ENCODE assay signal across 8 cellular contexts in the genomic region with DNA sequence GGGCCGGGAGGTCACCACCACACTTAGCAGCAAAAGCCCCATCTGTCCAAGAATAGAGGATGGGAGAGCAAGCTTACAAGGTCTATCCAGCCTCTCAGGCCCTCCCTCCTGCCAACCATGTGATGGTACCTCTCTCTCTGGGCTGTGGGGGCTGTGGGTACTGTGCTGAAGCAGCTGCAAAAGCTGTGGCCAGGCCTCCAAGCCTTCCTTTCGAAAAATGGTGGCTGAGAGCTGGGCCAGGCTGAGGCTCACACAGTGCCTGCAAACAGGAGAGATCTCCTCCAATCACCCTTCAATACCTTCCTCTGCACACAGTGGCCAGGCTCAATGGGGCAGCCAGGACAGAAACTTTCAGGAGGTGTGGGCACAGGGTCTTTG. TPM values are rescaled to one million over a fixed set of nuclear protein-coding genes. Genes with fewer than 3 reads are reported as not detected.
DNase-seq lines count a peak whose midpoint lies in the region; ATAC-seq and TF ChIP-seq lines count a peak whose summit lies in the region.

No MANE protein-coding gene starts in this region.

- H3K4me1 ChIP-seq in hepatocyte (ENCODE audit: insufficient read depth): peaks cover 5% of the 10 kb centered on the region

- CTCF ChIA-PET in activated CD4-positive, alpha-beta memory T cell treated with anti-CD3 and anti-CD28 coated beads, Interleukin-2, amount 10 ng/mL, durations not matched to agents 7 days and 5 days (lab: Charles Lee): interaction anchor here (0.7 to 1.6 kb wide), 2 partner anchors 120 to 244 kb away, joined by 3 read pairs; a partner anchor contains a TSS

- H3K4me3 Mint-ChIP-seq in activated T-cell treated with anti-CD3 and anti-CD28 coated beads, Interleukin-2, amount 50 U/mL, for 24 hours: peak overlapping the region; percentile 94
- peak overlapping the region; percentile 81 for H3K4me3 Mint-ChIP-seq in activated CD4-positive, alpha-beta memory T cell treated with anti-CD3 and anti-CD28 coated beads, Interleukin-2, amount 10 ng/mL, durations not matched to agents 7 days and 5 days
- peak overlapping the region; percentile 88 to 97 for H3K4me3 Mint-ChIP-seq in stimulated activated naive CD8-positive, alpha-beta T cell treated with anti-CD3 and anti-CD28 coated beads, Interleukin-15, amount 100 ng/mL, for 72 hours

- peaks cover 90% of the 10 kb centered on the region for H3K36me3 Mint-ChIP-seq in activated T-cell treated with anti-CD3 and anti-CD28 coated beads, Interleukin-2, amount 50 U/mL, for 24 hours (ENCODE audit: low read depth)
- peaks cover 55% of the 10 kb centered on the region for H3K36me3 Mint-ChIP-seq in activated CD4-positive, alpha-beta memory T cell treated with anti-CD3 and anti-CD28 coated beads, Interleukin-2, amount 10 ng/mL, durations not matched to agents 7 days and 5 days (ENCODE audit: low read depth)

- TF ChIP-seq CTCF in hepatocyte (IDR thresholded peaks at IDR 0.05; ENCODE audit: poor library complexity): no peak

- H3K4me2 ChIP-seq in hepatocyte: peak overlapping the region; percentile 98

- no peaks in the 10 kb centered on the region for H3K27me3 ChIP-seq in hepatocyte

- no peaks in the 10 kb centered on the region for H3K9me2 ChIP-seq in hepatocyte (replicated peaks; ENCODE audit: insufficient read depth)

- DNase-seq in activated T-cell treated with anti-CD3 and anti-CD28 coated beads, Interleukin-2, amount 50 U/mL, for 24 hours: no peak
- no peak for DNase-seq in activated T-cell treated with anti-CD3 and anti-CD28 coated beads, Interleukin-2, amount 50 U/mL, for 48 hours
- no peak for DNase-seq in activated CD4-positive, alpha-beta memory T cell treated with anti-CD3 and anti-CD28 coated beads, Interleukin-2, amount 10 ng/mL, durations not matched to agents 7 days and 5 days
- no peak for DNase-seq in hepatocyte (ENCODE audit: low spot score)
- no peak for DNase-seq in stimulated activated naive CD8-positive, alpha-beta T cell treated with anti-CD3 and anti-CD28 coated beads, Interleukin-15, amount 100 ng/mL, for 72 hours
- no peak for DNase-seq in NCI-H774 (lab: John Stamatoyannopoulos, UW)

- peak overlapping the region; percentile 97 for H3K27ac Mint-ChIP-seq in activated T-cell treated with anti-CD3 and anti-CD28 coated beads, Interleukin-2, amount 50 U/mL, for 24 hours
- H3K27ac Mint-ChIP-seq in activated CD4-positive, alpha-beta memory T cell treated with anti-CD3 and anti-CD28 coated beads, Interleukin-2, amount 10 ng/mL, durations not matched to agents 7 days and 5 days: peak overlapping the region; percentile 79
- peak overlapping the region in 1 of 2 donors; percentile 45 for H3K27ac Mint-ChIP-seq in stimulated activated naive CD8-positive, alpha-beta T cell treated with anti-CD3 and anti-CD28 coated beads, Interleukin-15, amount 100 ng/mL, for 72 hours

- H4K20me1 ChIP-seq in hepatocyte (ENCODE audit: insufficient read depth, poor library complexity, severe bottlenecking): no peaks in the 10 kb centered on the region

- no peak overlapping the region for H3K4me3 ChIP-seq in hepatocyte

- no peaks in the 10 kb centered on the region for H3K9me3 ChIP-seq in hepatocyte (ENCODE audit: low read depth)

- POLR2A ChIA-PET in activated CD4-positive, alpha-beta memory T cell treated with anti-CD3 and anti-CD28 coated beads, Interleukin-2, amount 10 ng/mL, durations not matched to agents 7 days and 5 days (lab: Charles Lee): interaction anchor here (1.1 to 21.9 kb wide), 11 partner anchors 8 to 123 kb away, joined by 4 to 456 read pairs (median 18); a partner anchor contains a TSS

- no peaks in the 10 kb centered on the region for H3K9me3 Mint-ChIP-seq in activated T-cell treated with anti-CD3 and anti-CD28 coated beads, Interleukin-2, amount 50 U/mL, for 24 hours
- H3K9me3 Mint-ChIP-seq in activated CD4-positive, alpha-beta memory T cell treated with anti-CD3 and anti-CD28 coated beads, Interleukin-2, amount 10 ng/mL, durations not matched to agents 7 days and 5 days: no peaks in the 10 kb centered on the region
- H3K9me3 Mint-ChIP-seq in stimulated activated naive CD8-positive, alpha-beta T cell treated with anti-CD3 and anti-CD28 coated beads, Interleukin-15, amount 100 ng/mL, for 72 hours: no peaks in the 10 kb centered on the region

- H3K27ac ChIP-seq in hepatocyte: no peak overlapping the region

- no peaks in the 10 kb centered on the region for H3K27me3 Mint-ChIP-seq in activated T-cell treated with anti-CD3 and anti-CD28 coated beads, Interleukin-2, amount 50 U/mL, for 24 hours
- no peaks in the 10 kb centered on the region for H3K27me3 Mint-ChIP-seq in activated CD4-positive, alpha-beta memory T cell treated with anti-CD3 and anti-CD28 coated beads, Interleukin-2, amount 10 ng/mL, durations not matched to agents 7 days and 5 days
- no peaks in the 10 kb centered on the region for H3K27me3 Mint-ChIP-seq in stimulated activated naive CD8-positive, alpha-beta T cell treated with anti-CD3 and anti-CD28 coated beads, Interleukin-15, amount 100 ng/mL, for 72 hours

- H3K36me3 ChIP-seq in hepatocyte (replicated peaks; ENCODE audit: insufficient read depth, low read depth): no peaks in the 10 kb centered on the region

- 88% methylated on average over 2 of the region's 2 CpGs for WGBS in hepatocyte (ENCODE audit: low lambda C conversion rate, missing lambda C conversion rate)

- H3K4me1 Mint-ChIP-seq in activated T-cell treated with anti-CD3 and anti-CD28 coated beads, Interleukin-2, amount 50 U/mL, for 24 hours (ENCODE audit: low read depth): peaks cover 48% of the 10 kb centered on the region
- peaks cover 52% of the 10 kb centered on the region for H3K4me1 Mint-ChIP-seq in activated CD4-positive, alpha-beta memory T cell treated with anti-CD3 and anti-CD28 coated beads, Interleukin-2, amount 10 ng/mL, durations not matched to agents 7 days and 5 days
- peaks cover 64% of the 10 kb centered on the region for H3K4me1 Mint-ChIP-seq in stimulated activated naive CD8-positive, alpha-beta T cell treated with anti-CD3 and anti-CD28 coated beads, Interleukin-15, amount 100 ng/mL, for 72 hours

- ATAC-seq in stimulated activated naive CD8-positive, alpha-beta T cell treated with anti-CD3 and anti-CD28 coated beads, Interleukin-15, amount 100 ng/mL, for 72 hours: no peak
- no peak for ATAC-seq in GM18861 (IDR thresholded peaks at IDR 0.05; ENCODE audit: unreplicated experiment)
- ATAC-seq in HG03460 (IDR thresholded peaks at IDR 0.05; ENCODE audit: unreplicated experiment): no peak

- H2AFZ ChIP-seq in hepatocyte: no peak overlapping the region

- peaks cover 24% of the 10 kb centered on the region for H3K79me2 ChIP-seq in hepatocyte

RNA-seq across cellular contexts. Expression of a gene that starts 1.1 kb away (rescaled TPM):
- total RNA-seq in activated CD4-positive, alpha-beta memory T cell treated with anti-CD3 and anti-CD28 coated beads, Interleukin-2, amount 10 ng/mL, durations not matched to agents 7 days and 5 days: 10 to 100 TPM; 24.0 to 26.2 TPM
- total RNA-seq in hepatocyte: 18.7 and 19.5 TPM in 2 replicates
- polyA plus RNA-seq in hepatocyte: 19.0 and 26.4 TPM in 2 replicates

RNA-seq across cellular contexts. Expression of a gene that starts 7.7 kb away (rescaled TPM):
- total RNA-seq in activated CD4-positive, alpha-beta memory T cell treated with anti-CD3 and anti-CD28 coated beads, Interleukin-2, amount 10 ng/mL, durations not matched to agents 7 days and 5 days: 10 to 100 TPM; 30.8 to 35.1 TPM
- 68.1 and 75.4 TPM in 2 replicates for total RNA-seq in hepatocyte
- 84.0 and 86.1 TPM in 2 replicates for polyA plus RNA-seq in hepatocyte

RNA-seq across cellular contexts. Expression of a gene that starts 15.6 kb away (rescaled TPM):
- 10 to 100 TPM; 48.0 to 51.9 TPM for total RNA-seq in activated CD4-positive, alpha-beta memory T cell treated with anti-CD3 and anti-CD28 coated beads, Interleukin-2, amount 10 ng/mL, durations not matched to agents 7 days and 5 days
- 28.5 and 44.8 TPM in 2 replicates for total RNA-seq in hepatocyte
- polyA plus RNA-seq in hepatocyte: 170 and 193 TPM in 2 replicates

RNA-seq across cellular contexts. Expression of a gene that starts 18.0 kb away (rescaled TPM):
- under 1 TPM; 0.48 to 0.76 TPM for total RNA-seq in activated CD4-positive, alpha-beta memory T cell treated with anti-CD3 and anti-CD28 coated beads, Interleukin-2, amount 10 ng/mL, durations not matched to agents 7 days and 5 days
- 0.84 TPM in 1 of 2 replicates, not detected in the other for total RNA-seq in hepatocyte
- polyA plus RNA-seq in hepatocyte: 0.74 and 1.4 TPM in 2 replicates

RNA-seq across cellular contexts. Expression of a gene that starts 25.8 kb away (rescaled TPM):
- total RNA-seq in activated CD4-positive, alpha-beta memory T cell treated with anti-CD3 and anti-CD28 coated beads, Interleukin-2, amount 10 ng/mL, durations not matched to agents 7 days and 5 days: 10 to 100 TPM; 92.9 to 97.9 TPM
- total RNA-seq in hepatocyte: 25.6 and 40.8 TPM in 2 replicates
- polyA plus RNA-seq in hepatocyte: 73.6 and 106 TPM in 2 replicates
